15 cellular contexts compared by ENCODE assay signal in the genomic region with DNA sequence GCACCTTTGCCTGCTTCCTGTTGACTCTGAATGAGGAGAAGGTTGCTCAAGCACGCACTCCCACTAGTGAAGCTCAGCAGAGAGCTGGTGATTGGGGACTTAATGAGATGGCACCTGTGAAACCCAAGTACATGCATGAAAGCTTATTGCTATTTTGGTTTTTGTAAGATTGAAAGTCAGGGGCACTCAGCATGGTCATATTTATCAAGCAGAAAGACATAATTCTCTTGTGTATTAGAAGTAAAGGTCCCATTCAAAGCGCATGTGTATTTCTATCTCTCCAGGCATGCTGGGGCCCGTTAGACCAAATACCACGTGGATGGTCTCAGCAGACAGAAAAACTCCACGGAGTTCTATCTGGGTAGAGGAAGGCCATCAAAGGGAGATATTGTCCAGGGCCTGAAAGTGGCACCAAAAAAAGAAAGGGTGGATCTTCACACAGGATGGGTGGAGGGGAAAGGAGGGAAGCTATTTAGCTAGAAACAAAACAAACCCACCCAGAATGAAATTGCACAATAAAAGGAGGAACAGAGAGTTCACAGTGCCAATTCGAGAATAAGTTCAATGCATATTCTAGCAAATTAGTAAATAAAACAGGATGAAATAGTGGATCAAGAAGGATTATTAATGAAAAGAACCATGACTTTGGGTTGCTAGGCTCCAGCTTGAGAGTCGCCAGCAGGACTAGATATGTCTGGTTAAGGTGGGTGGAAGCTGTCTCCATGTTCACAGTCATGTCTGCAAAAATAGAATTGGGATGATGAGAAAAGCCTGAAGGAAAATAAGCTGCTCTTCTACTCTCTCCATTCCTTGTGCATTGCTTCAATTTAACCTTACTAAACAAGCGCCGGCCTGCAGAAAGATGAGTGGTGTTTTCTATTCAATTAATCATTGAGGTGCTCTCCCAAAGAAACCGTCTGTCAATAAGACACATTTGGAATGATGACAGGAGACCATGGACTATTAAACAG.
A peak's percentile ranks its signal among the peaks of the same experiment; 100 is the strongest.
DNase-seq lines count a peak whose midpoint lies in the region; ATAC-seq and TF ChIP-seq lines count a peak whose summit lies in the region.
"Had no signal": no experiment of that assay in that cellular context is flagged by ENCODE, and none has a peak within 500 bp of the region (broad histone marks: within the 10 kb centered on the region; RNA-seq: fewer than 3 reads in every experiment).

No MANE protein-coding gene starts in this region.

- CTCF ChIA-PET in activated B cell treated with CpG ODN at 0.5 μM for 24 hours (lab: Charles Lee): interaction anchor here (0.7 to 1.2 kb wide), 4 partner anchors 10 to 241 kb away, joined by 3 read pairs; partner anchors contain the start of gene MYLIP

- H3K27me3 Mint-ChIP-seq in activated B cell treated with CpG ODN at 0.5 μM for 24 hours: no peaks in the 10 kb centered on the region
- H3K27me3 Mint-ChIP-seq in nephron progenitor cell (ENCODE audit: low read depth, poor library complexity): peaks cover 11% of the 10 kb centered on the region

- POLR2A ChIA-PET in activated B cell treated with CpG ODN at 0.5 μM for 24 hours (lab: Charles Lee): interaction anchor here (0.5 to 2.3 kb wide), 9 partner anchors 9 to 317 kb away, joined by 3 to 13 read pairs (median 4); partner anchors contain the start of gene MYLIP

- H3K4me1 Mint-ChIP-seq in activated B cell treated with CpG ODN at 0.5 μM for 24 hours (peaks cover 27% of the 10 kb centered on the region), nephron progenitor cell (peaks cover 24% of the 10 kb centered on the region)
- H3K4me1 Mint-ChIP-seq: neural crest cell had no signal

- intact Hi-C loops in activated B cell treated with CpG ODN at 0.5 μM for 24 hours (cut with micrococcal nuclease): loop anchor here (1.0 kb wide), 1 partner anchor 10 kb away; no protein-coding TSS in a partner anchor

- ATAC-seq in GM18867 (IDR thresholded peaks at IDR 0.05; ENCODE audit: unreplicated experiment): peak; percentile 53
- peak; percentile 47 for ATAC-seq in HG03442 (IDR thresholded peaks at IDR 0.05; ENCODE audit: unreplicated experiment)
- peak; percentile 77 for ATAC-seq in activated B cell treated with CpG ODN at 0.5 μM for 24 hours (ENCODE audit: low read depth)
- ATAC-seq: left colon had no signal

- TF ChIP-seq CTCF in activated B cell treated with CpG ODN at 0.5 μM for 24 hours (IDR thresholded peaks at IDR 0.05): no peak
- TF ChIP-seq CTCF in nephron progenitor cell (IDR thresholded peaks at IDR 0.05): no peak

- H3K27ac Mint-ChIP-seq in activated B cell treated with CpG ODN at 0.5 μM for 24 hours: peak overlapping the region; percentile 89
- peak overlapping the region; percentile 85 for H3K27ac Mint-ChIP-seq in nephron progenitor cell
- H3K27ac Mint-ChIP-seq: activated T-helper 1 cell treated with anti-CD3 and anti-CD28 coated beads, Interleukin-12 subunit alpha, Interleukin-12 subunit beta, Interleukin-2, Interleukin-4 antibody, amounts not matched to agents 30 ng/mL and 10 ng/mL and 1 ng/mL, durations not matched to agents 14 hours and 24 hours and 36 hours; H9 had no signal

- no peak for DNase-seq in activated B cell treated with CpG ODN at 0.5 μM for 24 hours
- DNase-seq in nephron progenitor cell: no peak
- no peak for DNase-seq in GM19240 (ENCODE audit: insufficient read length, low spot score)
- DNase-seq in T-helper 1 cell: no peak
- DNase-seq in Kasumi-1 (lab: John Stamatoyannopoulos, UW): no peak
- DNase-seq: activated CD4-positive, alpha-beta T cell treated with anti-CD3 and anti-CD28 coated beads, Interleukin-2, amount 50 U/mL, for 1 hour; effector memory CD4-positive, alpha-beta T cell; H9; left colon; NCI-H1694 treated with DMSO at 0.1 percent for 48 hours; NCI-H774 had no signal

- no peaks in the 10 kb centered on the region for H3K9me3 Mint-ChIP-seq in activated B cell treated with CpG ODN at 0.5 μM for 24 hours
- H3K9me3 Mint-ChIP-seq in nephron progenitor cell: no peaks in the 10 kb centered on the region

- H3K36me3 Mint-ChIP-seq in activated B cell treated with CpG ODN at 0.5 μM for 24 hours (ENCODE audit: low read depth): no peaks in the 10 kb centered on the region
- H3K36me3 Mint-ChIP-seq in nephron progenitor cell (ENCODE audit: low read depth): no peaks in the 10 kb centered on the region

- H3K4me3 Mint-ChIP-seq in activated B cell treated with CpG ODN at 0.5 μM for 24 hours (peak overlapping the region; percentile 50), nephron progenitor cell (no peak overlapping the region)
- H3K4me3 Mint-ChIP-seq: activated T-helper 1 cell treated with anti-CD3 and anti-CD28 coated beads, Interleukin-12 subunit alpha, Interleukin-12 subunit beta, Interleukin-2, Interleukin-4 antibody, amounts not matched to agents 30 ng/mL and 10 ng/mL and 1 ng/mL, durations not matched to agents 14 hours and 24 hours and 36 hours; H9; neural crest cell had no signal
